In the genomic region with DNA sequence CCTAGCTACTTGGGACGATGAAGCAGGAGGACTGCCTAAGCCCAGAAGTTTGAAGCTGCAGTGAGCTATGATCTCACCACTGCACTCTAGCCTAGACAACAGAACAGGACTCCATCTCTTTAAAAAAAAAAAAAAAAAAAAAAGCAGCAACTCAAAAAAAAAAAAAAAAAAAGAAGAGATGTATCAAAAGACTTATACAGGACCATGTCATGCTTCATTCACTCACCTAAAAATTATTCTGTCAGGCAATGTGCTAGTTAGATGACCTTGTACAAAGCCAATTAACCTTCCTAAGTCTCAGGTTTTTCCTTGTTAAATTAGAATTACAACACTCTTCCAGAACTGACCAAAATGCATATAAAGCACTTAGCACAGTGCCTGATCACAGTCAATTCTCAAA, we compare ENCODE assay signal across 20 cellular contexts.
"Had no signal": no experiment of that assay in that cellular context is flagged by ENCODE, and none has a peak within 500 bp of the region (broad histone marks: within the 10 kb centered on the region; RNA-seq: fewer than 3 reads in every experiment).

No MANE protein-coding gene starts in this region.

- H3K4me3 Mint-ChIP-seq: activated naive CD8-positive, alpha-beta T cell treated with anti-CD3 and anti-CD28 coated beads, Interleukin-2, amount 10 ng/mL, durations not matched to agents 7 days and 5 days; brain; stimulated activated naive B cell treated with anti-CD40 and anti-IgM and Interleukin-4, amounts not matched to agents 10 μg/mL and 1 μg/mL and 100 μg/mL, for 72 hours had no signal

- H3K4me1 Mint-ChIP-seq: brain had no signal

- FAIRE-seq: endothelial cell of umbilical vein, keratinocyte, TTC549, urothelium cell line had no signal

- ATAC-seq: left ventricle myocardium superior; stimulated activated naive B cell treated with anti-CD40 and anti-IgM and Interleukin-4, amounts not matched to agents 10 μg/mL and 1 μg/mL and 100 μg/mL, for 72 hours had no signal

- H3K4me1 ChIP-seq: esophagus squamous epithelium, parathyroid adenoma, tibial artery had no signal

- H3K27ac Mint-ChIP-seq: stimulated activated naive B cell treated with anti-CD40 and anti-IgM and Interleukin-4, amounts not matched to agents 10 μg/mL and 1 μg/mL and 100 μg/mL, for 72 hours had no signal

- H2AFZ ChIP-seq: hepatocyte, parathyroid adenoma had no signal

- H3K79me2 ChIP-seq: parathyroid adenoma had no signal

- H3K4me2 ChIP-seq: hepatocyte had no signal

- H3K9ac ChIP-seq: parathyroid adenoma had no signal

- H3K4me3 ChIP-seq: esophagus squamous epithelium, hepatocyte, tibial artery had no signal

- H3K9me3 ChIP-seq: esophagus squamous epithelium, tibial artery had no signal

- H3K27me3 ChIP-seq: esophagus squamous epithelium, hepatocyte, tibial artery had no signal

- H3K27ac ChIP-seq: esophagus squamous epithelium, hepatocyte, parathyroid adenoma, tibial artery had no signal

- H3K27me3 Mint-ChIP-seq: activated naive CD8-positive, alpha-beta T cell treated with anti-CD3 and anti-CD28 coated beads, Interleukin-2, amount 10 ng/mL, durations not matched to agents 7 days and 5 days; stimulated activated naive B cell treated with anti-CD40 and anti-IgM and Interleukin-4, amounts not matched to agents 10 μg/mL and 1 μg/mL and 100 μg/mL, for 72 hours had no signal

- H3K9me3 Mint-ChIP-seq: activated naive CD8-positive, alpha-beta T cell treated with anti-CD3 and anti-CD28 coated beads, Interleukin-2, amount 10 ng/mL, durations not matched to agents 7 days and 5 days; stimulated activated naive B cell treated with anti-CD40 and anti-IgM and Interleukin-4, amounts not matched to agents 10 μg/mL and 1 μg/mL and 100 μg/mL, for 72 hours had no signal

- DNase-seq: activated CD4-positive, alpha-beta T cell treated with anti-CD3 and anti-CD28 coated beads, Interleukin-2, amount 50 U/mL, for 1 hour; activated CD4-positive, CD25-positive, alpha-beta regulatory T cell; activated CD8-positive, alpha-beta memory T cell treated with anti-CD3 and anti-CD28 coated beads for 24 hours; activated gamma-delta T cell treated with Interleukin-2 at 50 U/mL for 16 hours; activated naive CD8-positive, alpha-beta T cell treated with anti-CD3 and anti-CD28 coated beads, Interleukin-2, amount 10 ng/mL, durations not matched to agents 7 days and 5 days; cerebellar nuclear complex; effector CD8-positive, alpha-beta T cell; esophagus squamous epithelium; left ventricle myocardium superior; mesendoderm; stimulated activated naive B cell treated with anti-CD40 and anti-IgM and Interleukin-4, amounts not matched to agents 10 μg/mL and 1 μg/mL and 100 μg/mL, for 72 hours; T-helper 2 cell; tibial artery had no signal
